ENCODE assay signal across 13 cellular contexts in genomic region chr1:29136463-29136915, GRCh38. TPM values are rescaled to one million over a fixed set of nuclear protein-coding genes. Genes with fewer than 3 reads are reported as not detected.
A peak's percentile ranks its signal among the peaks of the same experiment; 100 is the strongest.
DNase-seq lines count a peak whose midpoint lies in the region; ATAC-seq and TF ChIP-seq lines count a peak whose summit lies in the region.
"Had no signal": no experiment of that assay in that cellular context is flagged by ENCODE, and none has a peak within 500 bp of the region (broad histone marks: within the 10 kb centered on the region; RNA-seq: fewer than 3 reads in every experiment).

No MANE protein-coding gene starts in this region.

- peaks cover 0 to 11% of the 10 kb centered on the region in 2 donors for H3K4me1 ChIP-seq in left lung

- H3K27me3 ChIP-seq in left lung, result peaks cover 0 to 19% of the 10 kb centered on the region in 2 donors

- intact Hi-C loops in left lung (cut with DNase I), result no loop called here

- H3K9me3 ChIP-seq in left lung, result no peaks in the 10 kb centered on the region

- TF ChIP-seq CTCF in AG09319 (IDR thresholded peaks at IDR 0.05; ENCODE audit: low read depth, low read length), result no peak
- TF ChIP-seq CTCF in choroid plexus epithelial cell (conservative IDR thresholded peaks at IDR 0.05; ENCODE audit: low read depth, low read length), result no peak
- TF ChIP-seq CTCF in left lung (IDR thresholded peaks at IDR 0.05), result no peak

- H3K4me3 ChIP-seq in choroid plexus epithelial cell (ENCODE audit: low read depth, low read length) (no peak overlapping the region), left lung (no peak overlapping the region)

- peak; percentile 38 for DNase-seq in AG09319 (ENCODE audit: extremely low read depth, low read depth)
- DNase-seq in KBM-7, result peak; percentile 41
- DNase-seq in choroid plexus epithelial cell (ENCODE audit: low read depth), result peak; percentile 48
- no peak for DNase-seq in left lung
- no peak for DNase-seq in Kasumi-1 (lab: John Stamatoyannopoulos, UW)
- DNase-seq in G401 (ENCODE audit: low spot score), result no peak
- DNase-seq in retina, result no peak
- DNase-seq: activated CD4-positive, alpha-beta memory T cell treated with anti-CD3 and anti-CD28 coated beads, Interleukin-2, amount 10 ng/mL, durations not matched to agents 7 days and 5 days; activated effector memory CD4-positive, alpha-beta T cell treated with Interleukin-2 at 50 U/mL for 16 hours; AML-193; GOT3; NCI-H526 treated with DMSO at 0.1 percent for 48 hours had no signal

- H3K27ac ChIP-seq in left lung, result no peak overlapping the region

- in situ Hi-C loops in KBM-7 (cut with MboI; ENCODE audit: low pct_unique_long_range_greater_than_20kb, low sequenced_read_pairs) (no loop called here), G401 (cut with HindIII; ENCODE audit: low sequenced_read_pairs) (no loop called here)

- H3K36me3 ChIP-seq in left lung, result no peaks in the 10 kb centered on the region

- ATAC-seq in left lung (peak; percentile 13), HG02798 (IDR thresholded peaks at IDR 0.05; ENCODE audit: poor library complexity, unreplicated experiment) (no peak)

RNA-seq across cellular contexts. Expression of gene TMEM200B, which starts 12.8 kb away (rescaled TPM):
- 1 to 10 TPM; 5.7 to 6.2 TPM for total RNA-seq in left lung
- 18.4 and 21.2 TPM in 2 replicates for total RNA-seq in G401 (2014; rRNA removed; shearing (Covaris generic))
- total RNA-seq: activated CD4-positive, alpha-beta memory T cell treated with anti-CD3 and anti-CD28 coated beads, Interleukin-2, amount 10 ng/mL, durations not matched to agents 7 days and 5 days had no signal

RNA-seq across cellular contexts. Expression of gene SRSF4, which starts 45.2 kb away (rescaled TPM):
- 10 to 100 TPM; 66.0 to 70.0 TPM for total RNA-seq in left lung
- 34.1 and 39.5 TPM in 2 replicates for total RNA-seq in G401 (2014; rRNA removed; shearing (Covaris generic))

Comparison
In these comparisons a context has a peak if more than half of its experiments do, and no peak if none do; other contexts are left out.
1. DNase-seq: peak in AG09319 (single experiment), KBM-7 (single experiment) and choroid plexus epithelial cell (single experiment); none in left lung (0 of 2), Kasumi-1 (0 of 2), G401 (single experiment) and retina (single experiment).